ENCODE assay signal across 5 cellular contexts in genomic region chr15:63633312-63633711, GRCh38. TPM values are rescaled to one million over a fixed set of nuclear protein-coding genes. Genes with fewer than 3 reads are reported as not detected.
"Had no signal": no experiment of that assay in that cellular context is flagged by ENCODE, and none has a peak within 500 bp of the region (broad histone marks: within the 10 kb centered on the region; RNA-seq: fewer than 3 reads in every experiment).

No MANE protein-coding gene starts in this region.

- ATAC-seq: GM23338, K562 had no signal

- DNase-seq: H9, HCEC 1CT, IMR-90 had no signal

- H3K4me3 ChIP-seq: GM23338, K562 had no signal

RNA-seq across cellular contexts. Expression of gene FBXL22, which starts 36.1 kb away (rescaled TPM):
- total RNA-seq: GM23338, K562 had no signal
